In genomic region chr11:26994579-26995210, GRCh38 we compare ENCODE assay signal across 9 cellular contexts. TPM values are rescaled to one million over a fixed set of nuclear protein-coding genes. Genes with fewer than 3 reads are reported as not detected.
DNase-seq lines count a peak whose midpoint lies in the region; ATAC-seq and TF ChIP-seq lines count a peak whose summit lies in the region.
"Had no signal": no experiment of that assay in that cellular context is flagged by ENCODE, and none has a peak within 500 bp of the region (broad histone marks: within the 10 kb centered on the region; RNA-seq: fewer than 3 reads in every experiment).

No MANE protein-coding gene starts in this region.

- H4K8ac ChIP-seq in mesenchymal stem cell (ENCODE audit: low read length), result no peak overlapping the region

- peak overlapping the region; percentile 90 for H3K4me2 ChIP-seq in mesenchymal stem cell (ENCODE audit: low read length, poor library complexity, severe bottlenecking)

- no peak overlapping the region for H3K27ac Mint-ChIP-seq in natural killer cell treated with Interleukin-12 subunit alpha and Interleukin-12 subunit beta and Interleukin-15 and Interleukin-18, amount 100 ng/mL, for 72 hours
- H3K27ac Mint-ChIP-seq: activated naive CD8-positive, alpha-beta T cell treated with anti-CD3 and anti-CD28 coated beads, Interleukin-2, amount 10 ng/mL, durations not matched to agents 7 days and 5 days had no signal

- DNase-seq in Peyer's patch (peak in 1 of 3 donors; percentile 45), esophagus squamous epithelium (lab: John Stamatoyannopoulos, UW) (no peak), mesenchymal stem cell (no peak), omental fat pad (ENCODE audit: low spot score) (no peak), RKO (ENCODE audit: low spot score) (no peak), NCI-H2196 treated with DMSO at 0.1 percent for 48 hours (lab: John Stamatoyannopoulos, UW; ENCODE audit: unreplicated experiment) (no peak)
- DNase-seq in natural killer cell treated with Interleukin-12 subunit alpha and Interleukin-12 subunit beta and Interleukin-15 and Interleukin-18, amount 100 ng/mL, for 72 hours (ENCODE audit: low spot score), result no peak
- DNase-seq: activated naive CD8-positive, alpha-beta T cell treated with anti-CD3 and anti-CD28 coated beads, Interleukin-2, amount 10 ng/mL, durations not matched to agents 7 days and 5 days had no signal

- peak overlapping the region; percentile 1 for H2AFZ ChIP-seq in mesenchymal stem cell (ENCODE audit: low read depth, low read length)

- H3K4me1 ChIP-seq in Peyer's patch (no peaks in the 10 kb centered on the region), esophagus squamous epithelium (peaks cover 0 to 42% (median 3%) of the 10 kb centered on the region in 3 donors), mesenchymal stem cell (ENCODE audit: control insufficient read depth, insufficient read depth, low read depth, low read length) (peaks cover 6% of the 10 kb centered on the region), thymus (ENCODE audit: control insufficient read depth, insufficient read depth, low read length) (no peaks in the 10 kb centered on the region)

- intact Hi-C loops in esophagus squamous epithelium (cut with DNase I), result no loop called here

- H3K27ac ChIP-seq in Peyer's patch (peak overlapping the region; percentile 16 to 78 (median 43)), esophagus squamous epithelium (peak overlapping the region; percentile 68 to 92 (median 84)), mesenchymal stem cell (ENCODE audit: low read length, poor library complexity, severe bottlenecking) (no peak overlapping the region), thymus (ENCODE audit: low read depth) (no peak overlapping the region)

- no peaks in the 10 kb centered on the region for H3K36me3 Mint-ChIP-seq in natural killer cell treated with Interleukin-12 subunit alpha and Interleukin-12 subunit beta and Interleukin-15 and Interleukin-18, amount 100 ng/mL, for 72 hours
- H3K36me3 Mint-ChIP-seq: activated naive CD8-positive, alpha-beta T cell treated with anti-CD3 and anti-CD28 coated beads, Interleukin-2, amount 10 ng/mL, durations not matched to agents 7 days and 5 days had no signal

- H2BK15ac ChIP-seq in mesenchymal stem cell (ENCODE audit: low read depth, poor library complexity, severe bottlenecking), result no peak overlapping the region

- H3K18ac ChIP-seq in mesenchymal stem cell (ENCODE audit: low read depth in 1 of 2, low read length in 2 of 2), result peak overlapping the region; percentile 76 to 84

- H3K4me3 Mint-ChIP-seq in natural killer cell treated with Interleukin-12 subunit alpha and Interleukin-12 subunit beta and Interleukin-15 and Interleukin-18, amount 100 ng/mL, for 72 hours, result no peak overlapping the region
- H3K4me3 Mint-ChIP-seq: activated naive CD8-positive, alpha-beta T cell treated with anti-CD3 and anti-CD28 coated beads, Interleukin-2, amount 10 ng/mL, durations not matched to agents 7 days and 5 days had no signal

- no peaks in the 10 kb centered on the region for H3K79me1 ChIP-seq in mesenchymal stem cell (replicated peaks; ENCODE audit: low read length, poor library complexity, severe bottlenecking)

- peak overlapping the region in 1 of 2 experiments; percentile 98 for H2BK12ac ChIP-seq in mesenchymal stem cell (ENCODE audit: low read length in 2 of 2)

- peaks cover 4% of the 10 kb centered on the region for H3K9me3 Mint-ChIP-seq in natural killer cell treated with Interleukin-12 subunit alpha and Interleukin-12 subunit beta and Interleukin-15 and Interleukin-18, amount 100 ng/mL, for 72 hours
- H3K9me3 Mint-ChIP-seq: activated naive CD8-positive, alpha-beta T cell treated with anti-CD3 and anti-CD28 coated beads, Interleukin-2, amount 10 ng/mL, durations not matched to agents 7 days and 5 days had no signal

- H2AK5ac ChIP-seq in mesenchymal stem cell (ENCODE audit: low read length, severe bottlenecking), result no peak overlapping the region

- peak overlapping the region in 1 of 2 experiments; percentile 74 for H3K14ac ChIP-seq in mesenchymal stem cell (ENCODE audit: low read length in 2 of 2)

- no peaks in the 10 kb centered on the region for H3K36me3 ChIP-seq in Peyer's patch
- H3K36me3 ChIP-seq in esophagus squamous epithelium, result no peaks in the 10 kb centered on the region
- no peaks in the 10 kb centered on the region for H3K36me3 ChIP-seq in mesenchymal stem cell (ENCODE audit: control insufficient read depth in 1 of 2, insufficient read depth in 2 of 2, low read depth in 1 of 2, low read length in 2 of 2)
- H3K36me3 ChIP-seq in thymus (ENCODE audit: control insufficient read depth, insufficient read depth), result no peaks in the 10 kb centered on the region

- peak overlapping the region; percentile 85 for H3K9ac ChIP-seq in mesenchymal stem cell (ENCODE audit: low read length)

- peak overlapping the region in 1 of 2 experiments; percentile 19 for H3K4ac ChIP-seq in mesenchymal stem cell (ENCODE audit: low read depth in 1 of 2, low read length in 2 of 2)

- H2BK5ac ChIP-seq in mesenchymal stem cell (ENCODE audit: low read depth, low read length, poor library complexity, severe bottlenecking), result no peak overlapping the region

- no peak overlapping the region for H4K91ac ChIP-seq in mesenchymal stem cell (ENCODE audit: low read length)

- H3K4me3 ChIP-seq in Peyer's patch (peak overlapping the region; percentile 14 to 49 (median 31)), esophagus squamous epithelium (peak overlapping the region; percentile 22 to 70 (median 58)), mesenchymal stem cell (ENCODE audit: insufficient read depth in 1 of 2, low read depth in 1 of 2, low read length in 2 of 2) (peak overlapping the region; percentile 56 to 87), thymus (ENCODE audit: low read length) (peak overlapping the region; percentile 13)

- ATAC-seq in natural killer cell treated with Interleukin-12 subunit alpha and Interleukin-12 subunit beta and Interleukin-15 and Interleukin-18, amount 100 ng/mL, for 72 hours, result no peak
- no peak for ATAC-seq in omental fat pad (ENCODE audit: low FRiP score)

- 34 to 37% methylated on average over 4 to 10 of the region's 23 CpGs for WGBS in esophagus squamous epithelium, 2 donors
- 62% methylated on average over 22 of the region's 23 CpGs for WGBS in mesenchymal stem cell
- WGBS in thymus, result 77% methylated on average over 23 of the region's 23 CpGs

- H2BK120ac ChIP-seq in mesenchymal stem cell (ENCODE audit: low read depth, low read length), result no peak overlapping the region

- no peaks in the 10 kb centered on the region for H3K27me3 ChIP-seq in Peyer's patch
- H3K27me3 ChIP-seq in esophagus squamous epithelium, result peaks cover 0 to 5% (median 0%) of the 10 kb centered on the region in 4 donors
- no peaks in the 10 kb centered on the region for H3K27me3 ChIP-seq in mesenchymal stem cell (ENCODE audit: control insufficient read depth in 1 of 2, insufficient read depth in 1 of 2, low read length in 2 of 2)
- H3K27me3 ChIP-seq in thymus (ENCODE audit: control insufficient read depth, insufficient read depth), result no peaks in the 10 kb centered on the region

- TF ChIP-seq CTCF in Peyer's patch (IDR thresholded peaks at IDR 0.05) (no peak), esophagus squamous epithelium (IDR thresholded peaks at IDR 0.05) (no peak), omental fat pad (IDR thresholded peaks at IDR 0.05) (no peak)

- H3K4me1 Mint-ChIP-seq in natural killer cell treated with Interleukin-12 subunit alpha and Interleukin-12 subunit beta and Interleukin-15 and Interleukin-18, amount 100 ng/mL, for 72 hours (ENCODE audit: low read depth in 2 of 2), result no peaks in the 10 kb centered on the region
- H3K4me1 Mint-ChIP-seq: activated naive CD8-positive, alpha-beta T cell treated with anti-CD3 and anti-CD28 coated beads, Interleukin-2, amount 10 ng/mL, durations not matched to agents 7 days and 5 days had no signal

- peak overlapping the region in 1 of 2 experiments; percentile 6 for H3K23ac ChIP-seq in mesenchymal stem cell (ENCODE audit: low read length in 2 of 2)

- H3K27me3 Mint-ChIP-seq in natural killer cell treated with Interleukin-12 subunit alpha and Interleukin-12 subunit beta and Interleukin-15 and Interleukin-18, amount 100 ng/mL, for 72 hours, result no peaks in the 10 kb centered on the region
- H3K27me3 Mint-ChIP-seq: activated naive CD8-positive, alpha-beta T cell treated with anti-CD3 and anti-CD28 coated beads, Interleukin-2, amount 10 ng/mL, durations not matched to agents 7 days and 5 days had no signal

- TF ChIP-seq POLR2A in Peyer's patch (IDR thresholded peaks at IDR 0.05), result no peak
- TF ChIP-seq POLR2A in esophagus squamous epithelium (IDR thresholded peaks at IDR 0.05), result no peak

- no peaks in the 10 kb centered on the region for H3K9me3 ChIP-seq in Peyer's patch
- H3K9me3 ChIP-seq in esophagus squamous epithelium, result no peaks in the 10 kb centered on the region
- no peaks in the 10 kb centered on the region for H3K9me3 ChIP-seq in mesenchymal stem cell (ENCODE audit: control insufficient read depth, low read length)
- H3K9me3 ChIP-seq in thymus (ENCODE audit: control insufficient read depth), result no peaks in the 10 kb centered on the region

RNA-seq across cellular contexts. Expression of gene FIBIN, which starts 0.8 kb away (rescaled TPM):
- total RNA-seq in Peyer's patch (10 to 100 TPM in 1 of 4 donors, 1 to 10 TPM in 2, not detected in 1; 1.6 to 10.6 (median 2.5) TPM), esophagus squamous epithelium (10 to 100 TPM in 1 of 4 donors, 1 to 10 TPM in 3; 1.7 to 67.5 (median 6.1) TPM), omental fat pad (10 to 100 TPM in 3 of 4 donors, 1 to 10 TPM in 1; 8.9 to 31.8 (median 24.8) TPM)
- 40.1 TPM for polyA plus RNA-seq in mesenchymal stem cell (2013, experiment 1 of 2)
- 41.6 TPM for polyA plus RNA-seq in mesenchymal stem cell (2013, experiment 2 of 2)
- polyA plus RNA-seq in thymus, result 9.6 TPM
- not detected for total RNA-seq in natural killer cell treated with Interleukin-12 subunit alpha and Interleukin-12 subunit beta and Interleukin-15 and Interleukin-18, amount 100 ng/mL, for 72 hours
- total RNA-seq: activated naive CD8-positive, alpha-beta T cell treated with anti-CD3 and anti-CD28 coated beads, Interleukin-2, amount 10 ng/mL, durations not matched to agents 7 days and 5 days had no signal

RNA-seq across cellular contexts. Expression of gene BBOX1, which starts 45.9 kb away (rescaled TPM):
- total RNA-seq in Peyer's patch (not detected), esophagus squamous epithelium (10 to 100 TPM in 3 of 4 donors, 1 to 10 TPM in 1; 6.0 to 25.9 (median 14.0) TPM), omental fat pad (not detected)
- polyA plus RNA-seq in mesenchymal stem cell (2013, experiment 1 of 2), result 0.06 TPM
- polyA plus RNA-seq in mesenchymal stem cell (2013, experiment 2 of 2), result 0.10 TPM
- polyA plus RNA-seq in thymus, result 8.5 TPM
- total RNA-seq in natural killer cell treated with Interleukin-12 subunit alpha and Interleukin-12 subunit beta and Interleukin-15 and Interleukin-18, amount 100 ng/mL, for 72 hours, result not detected
- total RNA-seq: activated naive CD8-positive, alpha-beta T cell treated with anti-CD3 and anti-CD28 coated beads, Interleukin-2, amount 10 ng/mL, durations not matched to agents 7 days and 5 days had no signal

Comparison
In these comparisons a context has a peak if more than half of its experiments do, and no peak if none do; other contexts are left out.
1. H3K27ac ChIP-seq: peak in Peyer's patch (4 of 4) and esophagus squamous epithelium (4 of 4); none in mesenchymal stem cell (single experiment) and thymus (single experiment).
2. H3K4me3 ChIP-seq: peak in every context shown above with its lines; median percentile 72 in mesenchymal stem cell; 58 in esophagus squamous epithelium; 31 in Peyer's patch; 13 in thymus.
3. RNA of gene BBOX1, which starts 45.9 kb away (total RNA-seq): 6.0 to 25.9 TPM in esophagus squamous epithelium; not detected in omental fat pad, not detected in Peyer's patch and not detected in natural killer cell treated with Interleukin-12 subunit alpha and Interleukin-12 subunit beta and Interleukin-15 and Interleukin-18, amount 100 ng/mL, for 72 hours; every median in the first group is over 4 times any median in the second.